ENCODE assay signal across 13 cellular contexts in genomic region chr4:95304898-95305297, GRCh38.
DNase-seq lines count a peak whose midpoint lies in the region; ATAC-seq and TF ChIP-seq lines count a peak whose summit lies in the region.
"Had no signal": no experiment of that assay in that cellular context is flagged by ENCODE, and none has a peak within 500 bp of the region (broad histone marks: within the 10 kb centered on the region; RNA-seq: fewer than 3 reads in every experiment).

No MANE protein-coding gene starts in this region.

- no peaks in the 10 kb centered on the region for H3K36me3 ChIP-seq in H7 (replicated peaks; ENCODE audit: control insufficient read depth, insufficient read depth, low read length)

- in situ Hi-C loops in SK-MEL-5 (cut with HindIII; ENCODE audit: low pct_unique_long_range_greater_than_20kb, low sequenced_read_pairs): no loop called here

- H3K4me3 ChIP-seq in H7 (ENCODE audit: insufficient read depth, low read depth, low read length) (no peak overlapping the region), foreskin fibroblast (ENCODE audit: low read depth in 1 of 2, low read length in 2 of 2) (no peak overlapping the region)
- H3K4me3 ChIP-seq: psoas muscle had no signal

- H3K27me3 ChIP-seq in H7 (ENCODE audit: control insufficient read depth, insufficient read depth, low read length): no peaks in the 10 kb centered on the region

- TF ChIP-seq CTCF in foreskin fibroblast (IDR thresholded peaks at IDR 0.05; ENCODE audit: low read depth, low read length): no peak

- ATAC-seq in GM19395 (IDR thresholded peaks at IDR 0.05; ENCODE audit: unreplicated experiment): no peak
- ATAC-seq in GM18858 (IDR thresholded peaks at IDR 0.05; ENCODE audit: unreplicated experiment): no peak
- ATAC-seq: esophagus mucosa, left lobe of liver, psoas muscle had no signal

- DNase-seq in H7: peak; percentile 3
- peak; percentile 99 for DNase-seq in SK-MEL-5 (ENCODE audit: low read depth, low spot score)
- DNase-seq in foreskin melanocyte: peak; percentile 99
- peak; percentile 69 for DNase-seq in non-pigmented ciliary epithelial cell (ENCODE audit: low read depth)
- no peak for DNase-seq in retina
- no peak for DNase-seq in foreskin fibroblast
- DNase-seq: CD4-positive, CD25-positive, alpha-beta regulatory T cell; HFFc6; psoas muscle had no signal

Comparison
In these comparisons a context has a peak if more than half of its experiments do, and no peak if none do; other contexts are left out.
1. DNase-seq: peak in H7 (single experiment), SK-MEL-5 (single experiment), foreskin melanocyte (single experiment) and non-pigmented ciliary epithelial cell (single experiment); none in retina (single experiment) and foreskin fibroblast (0 of 2).